Comparison of ENCODE assay signal across 25 cellular contexts in genomic region chr1:233391338-233391737, GRCh38.
"Had no signal": no experiment of that assay in that cellular context is flagged by ENCODE, and none has a peak within 500 bp of the region (broad histone marks: within the 10 kb centered on the region; RNA-seq: fewer than 3 reads in every experiment).

No MANE protein-coding gene starts in this region.

- H3K9me3 ChIP-seq: ascending aorta, body of pancreas, Peyer's patch, SJCRH30, SK-N-SH had no signal

- H3K36me3 ChIP-seq: ascending aorta, Peyer's patch, SJCRH30 had no signal

- H3K4me2 ChIP-seq: SK-N-SH had no signal

- ATAC-seq: activated CD8-positive, alpha-beta T cell treated with anti-CD3 and anti-CD28 coated beads, Interleukin-2, amount 10 ng/mL, durations not matched to agents 7 days and 5 days; body of pancreas had no signal

- H3K9me2 ChIP-seq: SK-N-SH had no signal

- FAIRE-seq: bronchial epithelial cell had no signal

- H3K4me3 ChIP-seq: ascending aorta, body of pancreas, Peyer's patch, SJCRH30 had no signal

- H3K4me1 ChIP-seq: ascending aorta, body of pancreas, Peyer's patch, SJCRH30 had no signal

- DNase-seq: activated CD4-positive, alpha-beta T cell treated with anti-CD3 and anti-CD28 coated beads for 48 hours; activated CD4-positive, alpha-beta T cell treated with anti-CD3 and anti-CD28 coated beads, Interleukin-2, amount 50 U/mL, for 4 hours; activated CD8-positive, alpha-beta memory T cell treated with anti-CD3 and anti-CD28 coated beads, Interleukin-2, amount 50 U/mL, for 48 hours; activated CD8-positive, alpha-beta T cell treated with anti-CD3 and anti-CD28 coated beads, Interleukin-2, amount 10 ng/mL, durations not matched to agents 7 days and 5 days; activated naive CD4-positive, alpha-beta T cell; activated T-cell treated with anti-CD3 and anti-CD28 coated beads, Interleukin-2, amount 50 U/mL, for 1 hour; body of pancreas; MM.1S; NCI-H1105; NCI-H1436; NCI-H1694 treated with DMSO at 0.1 percent for 48 hours; NCI-H2029 treated with DMSO at 0.1 percent for 48 hours; NCI-H345; NCI-H510A; NCI-H526 treated with DMSO at 0.1 percent for 48 hours; NK-92 treated with Interleukin-12 subunit alpha and Interleukin-12 subunit beta, amount 100 ng/mL, for 24 hours; Peyer's patch; Right ventricle myocardium superior; SJCRH30; SK-N-SH; T-helper 1 cell had no signal

- H3K27ac ChIP-seq: ascending aorta, body of pancreas, Peyer's patch, RWPE1, SJCRH30, VCaP had no signal

- H3K27me3 ChIP-seq: ascending aorta, body of pancreas, Peyer's patch, SJCRH30 had no signal
